In genomic region chr3:156751461-156752025, GRCh38 we compare ENCODE assay signal across 10 cellular contexts.
DNase-seq lines count a peak whose midpoint lies in the region; ATAC-seq, FAIRE-seq and TF ChIP-seq lines count a peak whose summit lies in the region.
"Had no signal": no experiment of that assay in that cellular context is flagged by ENCODE, and none has a peak within 500 bp of the region (broad histone marks: within the 10 kb centered on the region; RNA-seq: fewer than 3 reads in every experiment).

No MANE protein-coding gene starts in this region.

- no peak for TF ChIP-seq CTCF in Panc1 (IDR thresholded peaks at IDR 0.05)
- peak; percentile 17 for TF ChIP-seq CTCF in fibroblast of pulmonary artery (IDR thresholded peaks at IDR 0.05; ENCODE audit: low read length, missing control alignments)
- no peak for TF ChIP-seq CTCF in omental fat pad (IDR thresholded peaks at IDR 0.05)

- WGBS in small intestine, 3 donors: 55 to 72% (median 72%) methylated on average over 15 of the region's 15 CpGs

- H3K36me3 ChIP-seq in Panc1 (ENCODE audit: control insufficient read depth, insufficient read depth, low read length) (no peaks in the 10 kb centered on the region), small intestine (ENCODE audit: control insufficient read depth in 2 of 2, insufficient read depth in 2 of 2, low read length in 2 of 2) (no peaks in the 10 kb centered on the region)

- POLR2A ChIA-PET in Panc1 (lab: Charles Lee): interaction anchor here (0.6 kb wide), 1 partner anchor 533 kb away, joined by 5 read pairs; no protein-coding TSS in a partner anchor

- DNase-seq in Daoy (ENCODE audit: low read depth) (peak; percentile 95), Panc1 (ENCODE audit: low read depth, low spot score) (no peak), fibroblast of pulmonary artery (ENCODE audit: low read depth) (peak; percentile 80), omental fat pad (ENCODE audit: low spot score) (no peak), small intestine (no peak), OCI-M2 (lab: John Stamatoyannopoulos, UW; ENCODE audit: unreplicated experiment) (no peak), 8988T (no peak)
- DNase-seq: activated naive CD8-positive, alpha-beta T cell treated with anti-CD3 and anti-CD28 coated beads, Interleukin-2, amount 10 ng/mL, durations not matched to agents 7 days and 5 days; NCI-H748 treated with DMSO at 0.1 percent for 48 hours had no signal

- H3K4me1 ChIP-seq in Panc1 (ENCODE audit: control insufficient read depth, insufficient read depth, low read length) (peaks cover 12% of the 10 kb centered on the region), small intestine (ENCODE audit: control insufficient read depth in 2 of 2, insufficient read depth in 1 of 2, low read depth in 1 of 2, low read length in 1 of 2) (no peaks in the 10 kb centered on the region)

- in situ Hi-C loops in Panc1 (cut with HindIII; ENCODE audit: low pct_unique_long_range_greater_than_20kb, low sequenced_read_pairs): no loop called here

- H3K27me3 ChIP-seq in Panc1 (ENCODE audit: control insufficient read depth, insufficient read depth, low read length) (no peaks in the 10 kb centered on the region), small intestine (ENCODE audit: control insufficient read depth in 2 of 2, insufficient read depth in 2 of 2, low read length in 2 of 2) (no peaks in the 10 kb centered on the region)

- H3K9me3 ChIP-seq in Panc1 (ENCODE audit: control insufficient read depth, insufficient read depth, low read depth, low read length) (peaks cover 8% of the 10 kb centered on the region; the same call in 1 of the 2 replicates), small intestine (ENCODE audit: control insufficient read depth, low read depth) (no peaks in the 10 kb centered on the region)

- ATAC-seq in Panc1 (peak; percentile 74), omental fat pad (ENCODE audit: low FRiP score) (peak; percentile 85), GM21529 (IDR thresholded peaks at IDR 0.05; ENCODE audit: unreplicated experiment) (no peak)

- intact Hi-C loops in Panc1 (cut with micrococcal nuclease; ENCODE audit: unreplicated experiment): no loop called here

- BruUV-seq in Panc1 (replicated peaks; lab: Mats Ljungman, UMichigan): no TSS peak

- peak overlapping the region; percentile 30 for H3K27ac ChIP-seq in Panc1 (ENCODE audit: low read length)
- H3K27ac ChIP-seq in small intestine (ENCODE audit: low read depth in 1 of 2, low read length in 1 of 2): no peak overlapping the region

- CTCF ChIA-PET in Panc1 (lab: Charles Lee): interaction anchor here (0.6 kb wide), 1 partner anchor 325 kb away, joined by 9 read pairs; no protein-coding TSS in a partner anchor

- FAIRE-seq in small intestine (lab: Jason Lieb, UNC): no peak

- H3K4me3 ChIP-seq in Panc1 (ENCODE audit: low read depth in 2 of 2, low read length in 2 of 2) (no peak overlapping the region), fibroblast of pulmonary artery (replicated peaks; ENCODE audit: low read depth, low read length) (no peak overlapping the region), small intestine (ENCODE audit: low read depth in 1 of 2, low read length in 2 of 2) (no peak overlapping the region)

Comparison
In these comparisons a context has a peak if more than half of its experiments do, and no peak if none do; other contexts are left out.
1. DNase-seq: peak in Daoy (single experiment) and fibroblast of pulmonary artery (single experiment); none in Panc1 (single experiment), omental fat pad (single experiment), small intestine (single experiment), OCI-M2 (single experiment) and 8988T (single experiment).